26 cellular contexts compared by ENCODE assay signal in genomic region chr4:158346576-158346975, GRCh38.
"Had no signal": no experiment of that assay in that cellular context is flagged by ENCODE, and none has a peak within 500 bp of the region (broad histone marks: within the 10 kb centered on the region; RNA-seq: fewer than 3 reads in every experiment).

No MANE protein-coding gene starts in this region.

- H3K4me1 Mint-ChIP-seq: activated CD4-positive, alpha-beta T cell treated with anti-CD3 and anti-CD28 coated beads for 36 hours; activated CD4-positive, alpha-beta T cell treated with anti-CD3 and anti-CD28 coated beads, Interleukin-2, amount 10 ng/mL, durations not matched to agents 24 days and 14 days; activated T-helper 17 cell treated with anti-CD3 and anti-CD28 coated beads, Interleukin-2, amount 50 U/mL, for 72 hours had no signal

- H3K9me3 ChIP-seq: body of pancreas, esophagus muscularis mucosa, gastroesophageal sphincter had no signal

- H3K9me3 Mint-ChIP-seq: activated CD4-positive, alpha-beta memory T cell treated with anti-CD3 and anti-CD28 coated beads for 36 hours; activated CD4-positive, alpha-beta T cell treated with anti-CD3 and anti-CD28 coated beads, Interleukin-2, amount 10 ng/mL, durations not matched to agents 24 days and 14 days; activated T-cell treated with anti-CD3 and anti-CD28 coated beads, Interleukin-2, amount 50 U/mL, for 4 hours; activated T-helper 17 cell treated with anti-CD3 and anti-CD28 coated beads, Interleukin-2, amount 50 U/mL, for 72 hours had no signal

- H3K4me3 Mint-ChIP-seq: activated CD4-positive, alpha-beta memory T cell treated with anti-CD3 and anti-CD28 coated beads for 36 hours; activated CD4-positive, alpha-beta T cell treated with anti-CD3 and anti-CD28 coated beads for 36 hours; activated CD4-positive, alpha-beta T cell treated with anti-CD3 and anti-CD28 coated beads, Interleukin-2, amount 10 ng/mL, durations not matched to agents 24 days and 14 days; activated naive CD8-positive, alpha-beta T cell; activated T-cell treated with anti-CD3 and anti-CD28 coated beads, Interleukin-2, amount 50 U/mL, for 4 hours; activated T-helper 17 cell treated with anti-CD3 and anti-CD28 coated beads, Interleukin-2, amount 50 U/mL, for 72 hours; effector memory CD8-positive, alpha-beta T cell had no signal

- H3K27me3 Mint-ChIP-seq: activated CD4-positive, alpha-beta memory T cell treated with anti-CD3 and anti-CD28 coated beads for 36 hours; activated CD4-positive, alpha-beta T cell treated with anti-CD3 and anti-CD28 coated beads for 36 hours; activated CD4-positive, alpha-beta T cell treated with anti-CD3 and anti-CD28 coated beads, Interleukin-2, amount 10 ng/mL, durations not matched to agents 24 days and 14 days; activated naive CD8-positive, alpha-beta T cell; activated T-helper 17 cell treated with anti-CD3 and anti-CD28 coated beads, Interleukin-2, amount 50 U/mL, for 72 hours; effector memory CD8-positive, alpha-beta T cell had no signal

- DNase-seq: activated CD4-positive, alpha-beta memory T cell treated with anti-CD3 and anti-CD28 coated beads for 36 hours; activated CD4-positive, alpha-beta T cell treated with anti-CD3 and anti-CD28 coated beads for 36 hours; activated CD4-positive, alpha-beta T cell treated with anti-CD3 and anti-CD28 coated beads, Interleukin-2, amount 10 ng/mL, durations not matched to agents 24 days and 14 days; activated CD4-positive, CD25-positive, alpha-beta regulatory T cell; activated CD4-positive, CD25-positive, alpha-beta regulatory T cell treated with anti-CD3 and anti-CD28 coated beads, Interleukin-2, amount 50 U/mL, for 72 hours; activated CD8-positive, alpha-beta memory T cell treated with anti-CD3 and anti-CD28 coated beads for 24 hours; activated effector memory CD4-positive, alpha-beta T cell treated with Interleukin-2 at 50 U/mL for 16 hours; activated gamma-delta T cell treated with Interleukin-2 at 50 U/mL for 16 hours; activated naive CD4-positive, alpha-beta T cell treated with anti-CD3 and anti-CD28 coated beads, Interleukin-2, amount 50 U/mL, for 16 hours; activated naive CD4-positive, alpha-beta T cell treated with Interleukin-2 at 50 U/mL for 16 hours; activated T-cell treated with anti-CD3 and anti-CD28 coated beads, Interleukin-2, amount 50 U/mL, for 4 hours; amygdala; aorta; body of pancreas; caudate nucleus; cortex of kidney; dermis blood vessel endothelial cell; effector CD4-positive, alpha-beta T cell; effector memory CD8-positive, alpha-beta T cell; erythroblast; foreskin melanocyte; T-helper 2 cell had no signal

- H3K4me1 ChIP-seq: esophagus muscularis mucosa, gastroesophageal sphincter had no signal

- H3K4me3 ChIP-seq: body of pancreas, esophagus muscularis mucosa, gastroesophageal sphincter had no signal

- H3K27me3 ChIP-seq: body of pancreas, esophagus muscularis mucosa, gastroesophageal sphincter had no signal

- H3K36me3 ChIP-seq: esophagus muscularis mucosa, gastroesophageal sphincter had no signal

- ATAC-seq: activated CD4-positive, alpha-beta T cell treated with anti-CD3 and anti-CD28 coated beads for 36 hours; activated T-cell treated with anti-CD3 and anti-CD28 coated beads, Interleukin-2, amount 50 U/mL, for 4 hours; activated T-helper 17 cell treated with anti-CD3 and anti-CD28 coated beads, Interleukin-2, amount 50 U/mL, for 72 hours; body of pancreas; effector memory CD8-positive, alpha-beta T cell; gastroesophageal sphincter had no signal

- H3K36me3 Mint-ChIP-seq: activated CD4-positive, alpha-beta memory T cell treated with anti-CD3 and anti-CD28 coated beads for 36 hours; activated naive CD8-positive, alpha-beta T cell had no signal

- H3K27ac ChIP-seq: body of pancreas, esophagus muscularis mucosa, gastroesophageal sphincter had no signal

- H3K27ac Mint-ChIP-seq: activated CD4-positive, alpha-beta memory T cell treated with anti-CD3 and anti-CD28 coated beads for 36 hours; activated CD4-positive, alpha-beta T cell treated with anti-CD3 and anti-CD28 coated beads for 36 hours; activated CD4-positive, alpha-beta T cell treated with anti-CD3 and anti-CD28 coated beads, Interleukin-2, amount 10 ng/mL, durations not matched to agents 24 days and 14 days; activated naive CD8-positive, alpha-beta T cell; activated T-helper 17 cell treated with anti-CD3 and anti-CD28 coated beads, Interleukin-2, amount 50 U/mL, for 72 hours; effector memory CD8-positive, alpha-beta T cell had no signal
